16 cellular contexts compared by ENCODE assay signal in the genomic region with DNA sequence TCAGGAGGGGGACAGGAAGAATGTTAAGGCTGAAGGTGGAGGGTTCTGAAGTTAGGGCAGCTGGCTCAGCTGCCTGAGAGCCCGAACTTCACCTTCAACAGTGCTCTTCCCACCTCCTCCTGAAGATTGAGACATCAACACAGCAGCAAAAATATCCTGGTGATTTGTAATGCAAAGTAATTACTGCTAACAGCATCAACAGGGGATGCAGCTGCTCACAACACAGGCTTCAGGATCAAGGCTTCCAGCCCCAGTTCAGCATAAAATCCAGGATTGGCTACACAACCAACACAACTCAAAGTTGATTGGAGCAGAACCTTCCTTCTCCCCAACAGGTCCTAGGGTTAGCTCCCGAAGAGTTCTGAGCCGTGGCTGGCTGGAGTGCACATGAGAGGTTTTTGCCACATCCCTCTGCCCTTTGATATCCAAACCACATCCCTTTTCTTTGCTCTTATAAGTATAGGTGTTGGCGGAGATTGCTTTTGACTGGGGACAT.
DNase-seq lines count a peak whose midpoint lies in the region; ATAC-seq, FAIRE-seq and TF ChIP-seq lines count a peak whose summit lies in the region.
"Had no signal": no experiment of that assay in that cellular context is flagged by ENCODE, and none has a peak within 500 bp of the region (broad histone marks: within the 10 kb centered on the region; RNA-seq: fewer than 3 reads in every experiment).

No MANE protein-coding gene starts in this region.

- peak overlapping the region; percentile 28 for H3K4me3 Mint-ChIP-seq in activated CD4-positive, alpha-beta T cell treated with anti-CD3 and anti-CD28 coated beads, Interleukin-2, amount 10 ng/mL, durations not matched to agents 24 days and 14 days
- peak overlapping the region; percentile 61 for H3K4me3 Mint-ChIP-seq in T-helper 1 cell treated with Interleukin-12 subunit alpha and Interleukin-12 subunit beta and Interleukin-4 antibody, amounts not matched to agents 30 μg/mL and 1 μg/mL, for 36 hours
- H3K4me3 Mint-ChIP-seq: activated B cell treated with CpG ODN at 0.5 μM for 24 hours had no signal

- peaks cover 25% of the 10 kb centered on the region for H3K4me1 Mint-ChIP-seq in activated CD4-positive, alpha-beta T cell treated with anti-CD3 and anti-CD28 coated beads, Interleukin-2, amount 10 ng/mL, durations not matched to agents 24 days and 14 days
- peaks cover 29% of the 10 kb centered on the region for H3K4me1 Mint-ChIP-seq in T-helper 1 cell treated with Interleukin-12 subunit alpha and Interleukin-12 subunit beta and Interleukin-4 antibody, amounts not matched to agents 30 μg/mL and 1 μg/mL, for 36 hours (ENCODE audit: low read depth)
- H3K4me1 Mint-ChIP-seq: activated B cell treated with CpG ODN at 0.5 μM for 24 hours had no signal

- H3K9me3 Mint-ChIP-seq in activated CD4-positive, alpha-beta T cell treated with anti-CD3 and anti-CD28 coated beads, Interleukin-2, amount 10 ng/mL, durations not matched to agents 24 days and 14 days, result no peaks in the 10 kb centered on the region
- no peaks in the 10 kb centered on the region for H3K9me3 Mint-ChIP-seq in T-helper 1 cell treated with Interleukin-12 subunit alpha and Interleukin-12 subunit beta and Interleukin-4 antibody, amounts not matched to agents 30 μg/mL and 1 μg/mL, for 36 hours
- H3K9me3 Mint-ChIP-seq: activated B cell treated with CpG ODN at 0.5 μM for 24 hours; activated T-helper 2 cell treated with anti-CD3 and anti-CD28 coated beads, Interferon-gamma antibody, Interleukin-2, Interleukin-4, amounts not matched to agents 10 μg/mL and 5 μg/mL and 100 μg/mL, durations not matched to agents 14 hours and 24 hours and 36 hours had no signal

- TF ChIP-seq CTCF in foreskin fibroblast (IDR thresholded peaks at IDR 0.05; ENCODE audit: low read depth, low read length), result no peak

- ATAC-seq in stimulated activated naive CD8-positive, alpha-beta T cell treated with anti-CD3 and anti-CD28 coated beads, Interleukin-15, Interleukin-2, amounts not matched to agents 100 U/mL and 50 U/mL, for 24 hours, result peak; percentile 14

- intact Hi-C loops in activated CD4-positive, alpha-beta T cell treated with anti-CD3 and anti-CD28 coated beads, Interleukin-2, amount 10 ng/mL, durations not matched to agents 24 days and 14 days (cut with micrococcal nuclease), result no loop called here

- H3K36me3 ChIP-seq in small intestine (ENCODE audit: control insufficient read depth in 2 of 2, insufficient read depth in 2 of 2, low read length in 2 of 2), result no peaks in the 10 kb centered on the region
- H3K36me3 ChIP-seq: right lobe of liver, thyroid gland had no signal

- no peak overlapping the region for H3K27ac Mint-ChIP-seq in activated CD4-positive, alpha-beta T cell treated with anti-CD3 and anti-CD28 coated beads, Interleukin-2, amount 10 ng/mL, durations not matched to agents 24 days and 14 days
- no peak overlapping the region for H3K27ac Mint-ChIP-seq in T-helper 1 cell treated with Interleukin-12 subunit alpha and Interleukin-12 subunit beta and Interleukin-4 antibody, amounts not matched to agents 30 μg/mL and 1 μg/mL, for 36 hours
- H3K27ac Mint-ChIP-seq: activated B cell treated with CpG ODN at 0.5 μM for 24 hours; activated T-helper 2 cell treated with anti-CD3 and anti-CD28 coated beads, Interferon-gamma antibody, Interleukin-2, Interleukin-4, amounts not matched to agents 10 μg/mL and 5 μg/mL and 100 μg/mL, durations not matched to agents 14 hours and 24 hours and 36 hours had no signal

- no peaks in the 10 kb centered on the region for H3K36me3 Mint-ChIP-seq in activated CD4-positive, alpha-beta T cell treated with anti-CD3 and anti-CD28 coated beads, Interleukin-2, amount 10 ng/mL, durations not matched to agents 24 days and 14 days (ENCODE audit: low read depth)
- no peaks in the 10 kb centered on the region for H3K36me3 Mint-ChIP-seq in T-helper 1 cell treated with Interleukin-12 subunit alpha and Interleukin-12 subunit beta and Interleukin-4 antibody, amounts not matched to agents 30 μg/mL and 1 μg/mL, for 36 hours (ENCODE audit: low read depth)

- H3K27me3 ChIP-seq in small intestine (ENCODE audit: control insufficient read depth in 2 of 2, insufficient read depth in 2 of 2, low read length in 2 of 2), result no peaks in the 10 kb centered on the region
- H3K27me3 ChIP-seq: right lobe of liver, thyroid gland had no signal

- H3K9me3 ChIP-seq in small intestine (ENCODE audit: control insufficient read depth, low read depth), result no peaks in the 10 kb centered on the region
- H3K9me3 ChIP-seq: right lobe of liver, thyroid gland had no signal

- FAIRE-seq in small intestine (lab: Jason Lieb, UNC), result no peak
- FAIRE-seq: colon had no signal

- peak; percentile 72 for DNase-seq in activated CD4-positive, alpha-beta T cell treated with anti-CD3 and anti-CD28 coated beads, Interleukin-2, amount 10 ng/mL, durations not matched to agents 24 days and 14 days
- no peak for DNase-seq in activated CD4-positive, alpha-beta T cell treated with anti-CD3 and anti-CD28 coated beads, Interleukin-2, amount 50 U/mL, for 4 hours
- DNase-seq in foreskin fibroblast, result peak in 1 of 2 donors; percentile 21
- no peak for DNase-seq in stimulated activated naive CD8-positive, alpha-beta T cell treated with anti-CD3 and anti-CD28 coated beads, Interleukin-15, Interleukin-2, amounts not matched to agents 100 U/mL and 50 U/mL, for 24 hours
- no peak for DNase-seq in SIG-M5 (lab: John Stamatoyannopoulos, UW)
- no peak for DNase-seq in SKM-1 (lab: John Stamatoyannopoulos, UW; ENCODE audit: unreplicated experiment)
- no peak for DNase-seq in small intestine
- DNase-seq: 8988T, activated B cell treated with CpG ODN at 0.5 μM for 24 hours, Calu3, NCI-H1105 treated with DMSO at 0.1 percent for 48 hours, right lobe of liver, thyroid gland had no signal

- peak overlapping the region; percentile 27 to 50 for H3K4me3 ChIP-seq in foreskin fibroblast (ENCODE audit: low read depth in 1 of 2, low read length in 2 of 2)
- H3K4me3 ChIP-seq in small intestine (ENCODE audit: low read depth in 1 of 2, low read length in 2 of 2), result no peak overlapping the region
- H3K4me3 ChIP-seq: right lobe of liver, thyroid gland had no signal

- 70 to 89% (median 73%) methylated on average over 4 of the region's 4 CpGs for WGBS in small intestine, 3 donors

- no peaks in the 10 kb centered on the region for H3K4me1 ChIP-seq in small intestine (ENCODE audit: control insufficient read depth in 2 of 2, insufficient read depth in 1 of 2, low read depth in 1 of 2, low read length in 1 of 2)

- H3K27me3 Mint-ChIP-seq in activated CD4-positive, alpha-beta T cell treated with anti-CD3 and anti-CD28 coated beads, Interleukin-2, amount 10 ng/mL, durations not matched to agents 24 days and 14 days, result peaks cover 46% of the 10 kb centered on the region
- H3K27me3 Mint-ChIP-seq in T-helper 1 cell treated with Interleukin-12 subunit alpha and Interleukin-12 subunit beta and Interleukin-4 antibody, amounts not matched to agents 30 μg/mL and 1 μg/mL, for 36 hours (ENCODE audit: low read depth), result peaks cover 28% of the 10 kb centered on the region
- H3K27me3 Mint-ChIP-seq: activated B cell treated with CpG ODN at 0.5 μM for 24 hours had no signal

- H3K27ac ChIP-seq in small intestine (ENCODE audit: low read depth in 1 of 2, low read length in 1 of 2), result peak overlapping the region in 1 of 2 donors; percentile 39
- H3K27ac ChIP-seq: right lobe of liver had no signal

Comparison
In these comparisons a context has a peak if more than half of its experiments do, and no peak if none do; other contexts are left out.
1. H3K4me3 ChIP-seq: peak in foreskin fibroblast (2 of 2); none in small intestine (0 of 2).